ENCODE assay signal across 8 cellular contexts in genomic region chr2:218959761-218960195, GRCh38. TPM values are rescaled to one million over a fixed set of nuclear protein-coding genes. Genes with fewer than 3 reads are reported as not detected.
A peak's percentile ranks its signal among the peaks of the same experiment; 100 is the strongest.
DNase-seq lines count a peak whose midpoint lies in the region; ATAC-seq, FAIRE-seq and TF ChIP-seq lines count a peak whose summit lies in the region.

No MANE protein-coding gene starts in this region.

- intact Hi-C loops in tibial artery (cut with DNase I; ENCODE audit: low total_unique reads) = no loop called here

- WGBS in SK-N-SH (ENCODE audit: low lambda C conversion rate) = no CpG with 5 or more reads among the region's 50 CpGs

- H3K4me2 ChIP-seq in SK-N-SH = peak overlapping the region; percentile 75

- no peaks in the 10 kb centered on the region for H4K20me1 ChIP-seq in SK-N-SH (ENCODE audit: insufficient read depth)

- H3K27me3 ChIP-seq in SK-N-SH (ENCODE audit: insufficient read depth) (peaks cover 41% of the 10 kb centered on the region), tibial artery (peaks cover 4 to 89% of the 10 kb centered on the region in 2 donors)

- FAIRE-seq in HTR-8/SVneo (lab: Jason Lieb, UNC) = no peak

- H3K9me2 ChIP-seq in SK-N-SH = no peaks in the 10 kb centered on the region

- peak overlapping the region in 1 of 2 experiments; percentile 94; a peak in 2 of 4 replicates for H3K27ac ChIP-seq in SK-N-SH (ENCODE audit: low read depth in 2 of 2, low read length in 1 of 2)
- H3K27ac ChIP-seq in SK-N-MC = no peak overlapping the region
- no peak overlapping the region for H3K27ac ChIP-seq in tibial artery

- no peak for TF ChIP-seq CTCF in SK-N-SH (IDR thresholded peaks at IDR 0.05)
- no peak for TF ChIP-seq CTCF in tibial artery (IDR thresholded peaks at IDR 0.05)

- H3K4me3 ChIP-seq in SK-N-SH (ENCODE audit: low read depth in 2 of 2, low read length in 1 of 2) = peak overlapping the region; percentile 60 to 63
- H3K4me3 ChIP-seq in SK-N-MC = peak overlapping the region; percentile 83
- peak overlapping the region; percentile 50 for H3K4me3 ChIP-seq in iPS-18c (ENCODE audit: insufficient read depth, low read depth, low read length)
- peak overlapping the region; percentile 22 to 39 for H3K4me3 ChIP-seq in tibial artery

- H3K36me3 ChIP-seq in SK-N-SH (replicated peaks in 1 of 2; ENCODE audit: control insufficient read depth in 1 of 2, insufficient read depth in 2 of 2, low read length in 1 of 2) = no peaks in the 10 kb centered on the region
- H3K36me3 ChIP-seq in SK-N-MC (ENCODE audit: insufficient read depth, low read length) = no peaks in the 10 kb centered on the region
- H3K36me3 ChIP-seq in tibial artery = no peaks in the 10 kb centered on the region

- H3K9me3 ChIP-seq in SK-N-SH (no peaks in the 10 kb centered on the region), SK-N-MC (ENCODE audit: low read depth, low read length) (no peaks in the 10 kb centered on the region), iPS-18c (ENCODE audit: control insufficient read depth, insufficient read depth, low read length) (peaks cover 2% of the 10 kb centered on the region), tibial artery (no peaks in the 10 kb centered on the region)

- H3K4me1 ChIP-seq in SK-N-SH (ENCODE audit: control insufficient read depth in 1 of 2, insufficient read depth in 2 of 2, low read depth in 1 of 2, low read length in 1 of 2) = peaks cover 8 to 49% of the 10 kb centered on the region in 2 experiments; a peak in 2 of 4 replicates
- peaks cover 0 to 30% (median 16%) of the 10 kb centered on the region in 4 donors for H3K4me1 ChIP-seq in tibial artery

- no peak overlapping the region for H3K9ac ChIP-seq in SK-N-SH
- no peak overlapping the region for H3K9ac ChIP-seq in SK-N-MC (ENCODE audit: insufficient read length)

- DNase-seq in SK-N-SH (peak; percentile 61), SK-N-MC (ENCODE audit: low read depth, low spot score) (no peak), tibial artery (no peak), NAMALWA (ENCODE audit: low spot score) (no peak), HTR-8/SVneo (ENCODE audit: insufficient read length, low spot score) (no peak)

- no peak for TF ChIP-seq RAD21 in SK-N-SH (IDR thresholded peaks at IDR 0.05; ENCODE audit: low read length)

- no peak for ATAC-seq in SK-N-SH treated with all-trans-retinoic acid at 6 μM for 48 hours
- no peak for ATAC-seq in GM18520 (IDR thresholded peaks at IDR 0.05; ENCODE audit: unreplicated experiment)

- H3F3A ChIP-seq in SK-N-SH (replicated peaks; ENCODE audit: insufficient read depth) = peaks cover 5% of the 10 kb centered on the region

- peak overlapping the region; percentile 59; the same call in 1 of the 2 replicates for H2AFZ ChIP-seq in SK-N-SH (ENCODE audit: low read depth)

- POLR2A ChIA-PET in SK-N-SH (lab: Yijun Ruan, JAX) = interaction anchor here (0.6 to 2.1 kb wide), 4 partner anchors 25 to 62 kb away, joined by 3 to 11 read pairs (median 6); partner anchors contain the start of gene FEV

- TF ChIP-seq EP300 in SK-N-SH (IDR thresholded peaks at IDR 0.05; ENCODE audit: borderline replicate concordance in 1 of 2, low read depth in 1 of 2, low read length in 1 of 2) = no peak

- H3K79me2 ChIP-seq in SK-N-SH (ENCODE audit: insufficient read depth) = no peaks in the 10 kb centered on the region

- CTCF ChIA-PET in SK-N-SH (lab: Yijun Ruan, JAX) = interaction anchor here (0.9 to 13.5 kb wide), 9 partner anchors 19 to 103 kb away, joined by 3 to 208 read pairs (median 4); partner anchors contain the start of gene FEV

TF ChIP-seq in SK-N-SH, 30 proteins besides CTCF, POLR2A, EP300 and RAD21:
- TF ChIP-seq GABPA (IDR thresholded peaks at IDR 0.05; ENCODE audit: low read depth) (no peak), MXI1 (IDR thresholded peaks at IDR 0.05; ENCODE audit: low read depth, low read length) (no peak)

TF ChIP-seq in SK-N-SH treated with all-trans-retinoic acid at 6 μM for 48 hours, 23 proteins besides CTCF, POLR2A, EP300 and RAD21:
- no peak for TF ChIP-seq BACH2 (CRISPR knock-in tag; IDR thresholded peaks at IDR 0.05; ENCODE audit: borderline replicate concordance)
- no peak for TF ChIP-seq TCF4 (CRISPR knock-in tag; IDR thresholded peaks at IDR 0.05; ENCODE audit: borderline replicate concordance)
- TF ChIP-seq ISL1 (CRISPR knock-in tag; IDR thresholded peaks at IDR 0.05) = no peak
- no peak for TF ChIP-seq PATZ1 (CRISPR knock-in tag; IDR thresholded peaks at IDR 0.05; ENCODE audit: borderline replicate concordance)
TF ChIP-seq in SK-N-SH treated with all-trans-retinoic acid at 6 μM for 48 hours: peak in this region for 0.

RNA-seq across cellular contexts. Expression of gene CDK5R2, which starts 0.3 kb away (rescaled TPM):
- polyA plus RNA-seq in SK-N-SH (2012; rRNA removed) = 0.19 and 0.26 TPM in 2 replicates
- polyA plus RNA-seq in SK-N-SH (2012; cell fraction: cytosol; rRNA removed) = 0.35 and 0.56 TPM in 2 replicates
- polyA plus RNA-seq in SK-N-SH (2012; cell fraction: nucleus; rRNA removed) = 0.13 and 0.31 TPM in 2 replicates

RNA-seq across cellular contexts. Expression of gene FEV, which starts 25.2 kb away (rescaled TPM):
- polyA plus RNA-seq in SK-N-SH (2012; rRNA removed) = 0.53 and 1.2 TPM in 2 replicates
- 1.4 and 3.0 TPM in 2 replicates for polyA plus RNA-seq in SK-N-SH (2012; cell fraction: cytosol; rRNA removed)
- polyA plus RNA-seq in SK-N-SH (2012; cell fraction: nucleus; rRNA removed) = 0.80 and 2.9 TPM in 2 replicates

RNA-seq across cellular contexts. Expression of gene CRYBA2, which starts 33.4 kb away (rescaled TPM):
- not detected in 2 replicates for polyA plus RNA-seq in SK-N-SH (2012; rRNA removed)
- polyA plus RNA-seq in SK-N-SH (2012; cell fraction: cytosol; rRNA removed) = 0.10 TPM in 1 of 2 replicates, not detected in the other
- not detected in 2 replicates for polyA plus RNA-seq in SK-N-SH (2012; cell fraction: nucleus; rRNA removed)

Comparison
In these comparisons a context has a peak if more than half of its experiments do, and no peak if none do; other contexts are left out.
1. H3K4me3 ChIP-seq: peak in every context shown above with its lines; median percentile 83 in SK-N-MC; 62 in SK-N-SH; 50 in iPS-18c; 30 in tibial artery.